Comparison of ENCODE assay signal across 18 cellular contexts in the genomic region with DNA sequence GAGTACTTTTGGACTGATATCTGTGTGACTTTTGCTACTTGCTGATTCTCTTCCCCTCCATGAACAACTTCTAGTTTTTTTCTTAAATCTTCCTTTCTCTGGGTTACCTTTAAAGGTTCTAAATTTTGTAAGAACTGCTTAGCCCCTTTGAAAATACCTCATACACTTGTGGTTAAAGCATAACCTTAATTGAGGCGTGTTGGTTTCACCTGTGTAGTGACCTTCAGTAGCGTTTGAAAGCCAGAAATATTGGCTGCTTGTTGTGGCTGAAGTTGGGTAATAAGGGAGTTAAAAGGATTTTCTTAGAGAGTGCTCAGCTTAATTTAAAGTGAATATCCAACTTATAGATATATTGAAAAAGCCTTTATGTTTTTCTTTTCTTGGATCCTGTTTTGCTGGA. TPM values are rescaled to one million over a fixed set of nuclear protein-coding genes. Genes with fewer than 3 reads are reported as not detected.
DNase-seq lines count a peak whose midpoint lies in the region; ATAC-seq and TF ChIP-seq lines count a peak whose summit lies in the region.
"Had no signal": no experiment of that assay in that cellular context is flagged by ENCODE, and none has a peak within 500 bp of the region (broad histone marks: within the 10 kb centered on the region; RNA-seq: fewer than 3 reads in every experiment).

No MANE protein-coding gene starts in this region.

- no peaks in the 10 kb centered on the region for H3K27me3 ChIP-seq in GM23338 (ENCODE audit: insufficient read depth)
- no peaks in the 10 kb centered on the region for H3K27me3 ChIP-seq in RWPE2 (ENCODE audit: insufficient read depth, poor library complexity, severe bottlenecking)
- H3K27me3 ChIP-seq in left lung = no peaks in the 10 kb centered on the region
- no peaks in the 10 kb centered on the region for H3K27me3 ChIP-seq in ascending aorta

- H4K20me1 ChIP-seq in GM23338 (replicated peaks; ENCODE audit: insufficient read depth) = no peaks in the 10 kb centered on the region

- H3K27ac Mint-ChIP-seq in GM23338 = no peak overlapping the region
- no peak overlapping the region for H3K27ac Mint-ChIP-seq in activated CD4-positive, alpha-beta T cell treated with anti-CD3 and anti-CD28 coated beads, Interleukin-2, amount 10 ng/mL, durations not matched to agents 24 days and 14 days
- H3K27ac Mint-ChIP-seq: CD4-positive, alpha-beta memory T cell; H9 had no signal

- H3K79me2 ChIP-seq in GM23338 (replicated peaks; ENCODE audit: insufficient read depth) = no peaks in the 10 kb centered on the region

- H3K36me3 Mint-ChIP-seq in GM23338 (ENCODE audit: low read depth) = no peaks in the 10 kb centered on the region
- H3K36me3 Mint-ChIP-seq in activated CD4-positive, alpha-beta T cell treated with anti-CD3 and anti-CD28 coated beads, Interleukin-2, amount 10 ng/mL, durations not matched to agents 24 days and 14 days (ENCODE audit: low read depth) = no peaks in the 10 kb centered on the region
- H3K36me3 Mint-ChIP-seq: CD4-positive, alpha-beta memory T cell had no signal

- H3K27me3 Mint-ChIP-seq in GM23338 (ENCODE audit: insufficient read depth, low read depth, poor library complexity) = no peaks in the 10 kb centered on the region
- H3K27me3 Mint-ChIP-seq in activated CD4-positive, alpha-beta T cell treated with anti-CD3 and anti-CD28 coated beads, Interleukin-2, amount 10 ng/mL, durations not matched to agents 24 days and 14 days = no peaks in the 10 kb centered on the region
- H3K27me3 Mint-ChIP-seq: CD4-positive, alpha-beta memory T cell had no signal

- ATAC-seq in GM23338 (no peak), RWPE2 (ENCODE audit: low read depth) (no peak), left lung (peak; percentile 33)
- ATAC-seq: HCT116 had no signal

- DNase-seq in GM23338 (ENCODE audit: low spot score) (no peak), RWPE2 (ENCODE audit: low spot score) (no peak), left lung (no peak), ascending aorta (ENCODE audit: low spot score in 2 of 2) (no peak)
- no peak for DNase-seq in activated T-cell treated with anti-CD3 and anti-CD28 coated beads, Interleukin-2, amount 50 U/mL, for 1 hour
- DNase-seq in activated CD4-positive, alpha-beta T cell treated with anti-CD3 and anti-CD28 coated beads, Interleukin-2, amount 10 ng/mL, durations not matched to agents 24 days and 14 days = no peak
- DNase-seq: 8988T; C1 segment of cervical spinal cord; Calu3; CD4-positive, alpha-beta memory T cell; COR-L47; DMS153; DND-41; GM23248; H9 had no signal

- H3K4me1 Mint-ChIP-seq in GM23338 = no peaks in the 10 kb centered on the region
- H3K4me1 Mint-ChIP-seq in activated CD4-positive, alpha-beta T cell treated with anti-CD3 and anti-CD28 coated beads, Interleukin-2, amount 10 ng/mL, durations not matched to agents 24 days and 14 days = no peaks in the 10 kb centered on the region
- H3K4me1 Mint-ChIP-seq: CD4-positive, alpha-beta memory T cell; H9 had no signal

- H3F3A ChIP-seq in GM23338 (replicated peaks; ENCODE audit: low read depth) = no peaks in the 10 kb centered on the region

- H3K4me3 ChIP-seq in GM23338 = no peak overlapping the region
- peak overlapping the region; percentile 4 for H3K4me3 ChIP-seq in RWPE2 (ENCODE audit: severe bottlenecking)
- no peak overlapping the region for H3K4me3 ChIP-seq in left lung
- H3K4me3 ChIP-seq in ascending aorta = no peak overlapping the region
- H3K4me3 ChIP-seq: GM23248 had no signal

- H3K9me3 ChIP-seq in RWPE2 (ENCODE audit: severe bottlenecking) = no peaks in the 10 kb centered on the region
- H3K9me3 ChIP-seq in left lung = no peaks in the 10 kb centered on the region
- H3K9me3 ChIP-seq in ascending aorta = no peaks in the 10 kb centered on the region

- peak overlapping the region; percentile 43; the same call in 1 of the 2 replicates for H2AFZ ChIP-seq in GM23338
- H2AFZ ChIP-seq: GM23248 had no signal

- no peak overlapping the region for H3K4me2 ChIP-seq in GM23338

- H3K36me3 ChIP-seq in GM23338 (ENCODE audit: insufficient read depth) (no peaks in the 10 kb centered on the region), RWPE2 (ENCODE audit: low read depth) (no peaks in the 10 kb centered on the region), left lung (no peaks in the 10 kb centered on the region), ascending aorta (no peaks in the 10 kb centered on the region)

- H3K4me1 ChIP-seq in GM23338 (ENCODE audit: insufficient read depth) (no peaks in the 10 kb centered on the region), RWPE2 (ENCODE audit: insufficient read depth, poor library complexity, severe bottlenecking) (no peaks in the 10 kb centered on the region), left lung (no peaks in the 10 kb centered on the region), ascending aorta (no peaks in the 10 kb centered on the region)

- no peak overlapping the region for H3K27ac ChIP-seq in GM23338 (ENCODE audit: low read depth)
- H3K27ac ChIP-seq in RWPE2 (ENCODE audit: poor library complexity, severe bottlenecking) = peak overlapping the region; percentile 57
- no peak overlapping the region for H3K27ac ChIP-seq in left lung
- no peak overlapping the region for H3K27ac ChIP-seq in ascending aorta
- H3K27ac ChIP-seq: GM23248 had no signal

- no peak overlapping the region for H3K4me3 Mint-ChIP-seq in GM23338
- no peak overlapping the region for H3K4me3 Mint-ChIP-seq in activated CD4-positive, alpha-beta T cell treated with anti-CD3 and anti-CD28 coated beads, Interleukin-2, amount 10 ng/mL, durations not matched to agents 24 days and 14 days
- H3K4me3 Mint-ChIP-seq: CD4-positive, alpha-beta memory T cell; H9 had no signal

- TF ChIP-seq CTCF in GM23338 (conservative IDR thresholded peaks at IDR 0.05; ENCODE audit: low read depth in 2 of 2) (no peak), RWPE2 (IDR thresholded peaks at IDR 0.05; ENCODE audit: poor library complexity, severe bottlenecking) (no peak), left lung (IDR thresholded peaks at IDR 0.05) (no peak), ascending aorta (IDR thresholded peaks at IDR 0.05) (no peak)

- H3K9me2 ChIP-seq in GM23338 (ENCODE audit: insufficient read depth) = no peaks in the 10 kb centered on the region

- H3K9me3 Mint-ChIP-seq in GM23338 = no peaks in the 10 kb centered on the region; the same call in 2 of the 3 replicates
- no peaks in the 10 kb centered on the region for H3K9me3 Mint-ChIP-seq in activated CD4-positive, alpha-beta T cell treated with anti-CD3 and anti-CD28 coated beads, Interleukin-2, amount 10 ng/mL, durations not matched to agents 24 days and 14 days

- intact Hi-C loops in left lung (cut with DNase I) (no loop called here), ascending aorta (cut with DNase I) (no loop called here)
- intact Hi-C loops in activated CD4-positive, alpha-beta T cell treated with anti-CD3 and anti-CD28 coated beads, Interleukin-2, amount 10 ng/mL, durations not matched to agents 24 days and 14 days (cut with micrococcal nuclease) = no loop called here

TF ChIP-seq in GM23338, 12 proteins besides CTCF, POLR2A, EP300 and RAD21:
- TF ChIP-seq EZH2phosphoT487 (IDR thresholded peaks at IDR 0.05; ENCODE audit: unreplicated experiment) (no peak), STAT1 (IDR thresholded peaks at IDR 0.05; ENCODE audit: unreplicated experiment) (no peak), ZNF114 (CRISPR knock-in tag; IDR thresholded peaks at IDR 0.05) (no peak), JUNB (IDR thresholded peaks at IDR 0.05; ENCODE audit: unreplicated experiment) (no peak), CREB1 (CRISPR knock-in tag; IDR thresholded peaks at IDR 0.05; ENCODE audit: low read depth) (no peak), EZH2 (IDR thresholded peaks at IDR 0.05; ENCODE audit: low read depth, unreplicated experiment) (no peak)
- TF ChIP-seq, protein P1, sequence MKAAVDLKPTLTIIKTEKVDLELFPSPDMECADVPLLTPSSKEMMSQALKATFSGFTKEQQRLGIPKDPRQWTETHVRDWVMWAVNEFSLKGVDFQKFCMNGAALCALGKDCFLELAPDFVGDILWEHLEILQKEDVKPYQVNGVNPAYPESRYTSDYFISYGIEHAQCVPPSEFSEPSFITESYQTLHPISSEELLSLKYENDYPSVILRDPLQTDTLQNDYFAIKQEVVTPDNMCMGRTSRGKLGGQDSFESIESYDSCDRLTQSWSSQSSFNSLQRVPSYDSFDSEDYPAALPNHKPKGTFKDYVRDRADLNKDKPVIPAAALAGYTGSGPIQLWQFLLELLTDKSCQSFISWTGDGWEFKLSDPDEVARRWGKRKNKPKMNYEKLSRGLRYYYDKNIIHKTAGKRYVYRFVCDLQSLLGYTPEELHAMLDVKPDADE (IDR thresholded peaks at IDR 0.05) = no peak

RNA-seq across cellular contexts. Expression of a gene that starts 32.0 kb away (rescaled TPM):
- total RNA-seq in GM23338 (2014; rRNA removed; shearing (Covaris generic)) = not detected in 2 replicates
- not detected in 2 replicates for polyA plus RNA-seq in GM23338 (2016; fragmentation: Nextera tagmentation; extraction: Ambion mirVana)
- total RNA-seq in left lung (not detected), ascending aorta (not detected)
- total RNA-seq in activated CD4-positive, alpha-beta T cell treated with anti-CD3 and anti-CD28 coated beads, Interleukin-2, amount 10 ng/mL, durations not matched to agents 24 days and 14 days = not detected in 2 replicates
- total RNA-seq: A673; Calu3; CD4-positive, alpha-beta memory T cell; GM23248; H9 had no signal
- polyA plus RNA-seq: BJ; CD4-positive, alpha-beta memory T cell; GM23248 had no signal
